In the genomic region with DNA sequence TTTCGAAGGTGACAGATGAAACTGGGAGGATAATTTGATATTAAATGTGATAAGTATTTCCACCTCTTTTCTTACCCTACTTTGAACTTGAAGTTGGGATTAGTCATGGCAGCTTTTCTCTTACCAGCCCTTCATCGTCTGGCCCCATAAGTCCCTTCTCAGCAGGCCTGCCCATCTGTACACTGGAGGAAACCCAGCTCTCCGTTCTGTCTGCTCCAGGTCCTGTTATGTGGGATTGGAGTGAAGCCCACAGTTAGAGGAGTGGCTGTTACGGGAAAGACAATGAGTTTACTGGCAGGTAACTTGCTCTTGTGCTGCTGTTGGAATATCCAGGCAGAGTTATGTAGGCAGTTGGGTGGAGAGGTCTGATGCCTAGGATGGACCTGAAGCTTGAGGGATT, we compare ENCODE assay signal across 17 cellular contexts.
"Had no signal": no experiment of that assay in that cellular context is flagged by ENCODE, and none has a peak within 500 bp of the region (broad histone marks: within the 10 kb centered on the region; RNA-seq: fewer than 3 reads in every experiment).

No MANE protein-coding gene starts in this region.

- H3K4me1 Mint-ChIP-seq: endodermal cell; stimulated activated naive CD8-positive, alpha-beta T cell treated with anti-CD3 and anti-CD28 coated beads, Interleukin-15, amount 100 ng/mL, for 72 hours had no signal

- ATAC-seq: left cardiac atrium; left ventricle myocardium superior; naive thymus-derived CD4-positive, alpha-beta T cell; sciatic nerve; stimulated activated naive B cell treated with anti-CD40 and anti-IgM and Interleukin-4, amounts not matched to agents 10 μg/mL and 1 μg/mL and 100 μg/mL, for 72 hours; stimulated activated naive CD8-positive, alpha-beta T cell treated with anti-CD3 and anti-CD28 coated beads, Interleukin-15, amount 100 ng/mL, for 72 hours; upper lobe of right lung had no signal

- DNase-seq: effector CD4-positive, alpha-beta T cell; endodermal cell; erythroblast; foreskin melanocyte; head of caudate nucleus; kidney; left cardiac atrium; left ventricle myocardium superior; naive thymus-derived CD4-positive, alpha-beta T cell; stimulated activated CD4-positive, alpha-beta T cell treated with anti-CD3 and anti-CD28 coated beads, Interleukin-15, amount 100 ng/mL, for 24 hours; stimulated activated CD4-positive, alpha-beta T cell treated with anti-CD3 and anti-CD28 coated beads, Interleukin-2, amount 100 ng/mL, for 24 hours; stimulated activated CD4-positive, alpha-beta T cell treated with anti-CD3 and anti-CD28 coated beads, Interleukin-4, amount 100 ng/mL, for 4 hours; stimulated activated naive B cell treated with anti-CD40 and anti-IgM and Interleukin-4, amounts not matched to agents 10 μg/mL and 1 μg/mL and 100 μg/mL, for 72 hours; stimulated activated naive CD8-positive, alpha-beta T cell treated with anti-CD3 and anti-CD28 coated beads, Interleukin-15, amount 100 ng/mL, for 72 hours; testis; upper lobe of right lung had no signal

- H3K4me3 Mint-ChIP-seq: endodermal cell; naive thymus-derived CD4-positive, alpha-beta T cell; stimulated activated naive B cell treated with anti-CD40 and anti-IgM and Interleukin-4, amounts not matched to agents 10 μg/mL and 1 μg/mL and 100 μg/mL, for 72 hours; stimulated activated naive CD8-positive, alpha-beta T cell treated with anti-CD3 and anti-CD28 coated beads, Interleukin-15, amount 100 ng/mL, for 72 hours had no signal

- H3K27me3 Mint-ChIP-seq: naive thymus-derived CD4-positive, alpha-beta T cell; stimulated activated naive B cell treated with anti-CD40 and anti-IgM and Interleukin-4, amounts not matched to agents 10 μg/mL and 1 μg/mL and 100 μg/mL, for 72 hours; stimulated activated naive CD8-positive, alpha-beta T cell treated with anti-CD3 and anti-CD28 coated beads, Interleukin-15, amount 100 ng/mL, for 72 hours had no signal

- H3K27ac Mint-ChIP-seq: endodermal cell; stimulated activated naive B cell treated with anti-CD40 and anti-IgM and Interleukin-4, amounts not matched to agents 10 μg/mL and 1 μg/mL and 100 μg/mL, for 72 hours had no signal
